Comparison of ENCODE assay signal across 9 cellular contexts in the genomic region with DNA sequence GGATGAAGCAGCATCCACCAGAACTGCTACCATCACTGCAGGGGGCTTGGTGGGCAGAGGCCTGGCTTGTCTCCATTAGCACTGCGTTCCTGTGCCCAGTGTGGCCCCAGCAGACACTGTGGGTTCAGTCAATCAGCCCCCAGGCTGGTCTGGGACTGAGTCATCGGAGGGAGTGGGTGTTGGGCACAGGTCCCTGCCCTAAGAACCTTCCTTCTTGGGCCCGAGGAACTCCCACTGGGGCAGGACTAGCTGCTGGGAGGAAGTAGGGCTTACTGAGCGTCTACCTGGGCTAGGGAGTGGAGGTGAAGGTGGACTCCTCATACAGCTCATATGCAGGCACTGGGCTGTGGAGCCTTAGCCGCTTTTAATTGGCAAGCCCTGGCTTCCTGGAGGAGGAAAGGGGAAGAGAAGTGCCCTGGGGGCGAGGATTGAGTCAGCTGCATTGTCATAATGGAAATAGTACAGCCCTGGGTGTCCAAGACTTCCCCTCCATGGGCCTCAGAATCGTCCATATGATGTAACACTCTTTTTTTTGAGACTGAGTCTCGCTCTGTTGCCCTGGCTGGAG. TPM values are rescaled to one million over a fixed set of nuclear protein-coding genes. Genes with fewer than 3 reads are reported as not detected.
DNase-seq lines count a peak whose midpoint lies in the region; ATAC-seq and FAIRE-seq lines count a peak whose summit lies in the region.
"Had no signal": no experiment of that assay in that cellular context is flagged by ENCODE, and none has a peak within 500 bp of the region (broad histone marks: within the 10 kb centered on the region; RNA-seq: fewer than 3 reads in every experiment).

No MANE protein-coding gene starts in this region.

- DNase-seq in A172 (ENCODE audit: low spot score) (peak; percentile 41), HTR-8/SVneo (ENCODE audit: insufficient read length, low spot score) (peak; percentile 72), foreskin melanocyte (peak; percentile 76), NCI-H2171 (lab: John Stamatoyannopoulos, UW) (no peak), SK-N-DZ (ENCODE audit: low spot score) (no peak)
- peak; percentile 32 to 37 for DNase-seq in activated CD4-positive, alpha-beta T cell treated with anti-CD3 and anti-CD28 coated beads, Interleukin-2, amount 50 U/mL, for 4 hours
- DNase-seq in stimulated activated naive CD8-positive, alpha-beta T cell treated with anti-CD3 and anti-CD28 coated beads, Interleukin-15, Interleukin-2, amounts not matched to agents 100 U/mL and 50 U/mL, for 24 hours = peak; percentile 72

- FAIRE-seq in HTR-8/SVneo (lab: Jason Lieb, UNC) = peak; percentile 73

- ATAC-seq in GM18868 (IDR thresholded peaks at IDR 0.05; ENCODE audit: unreplicated experiment) = peak; percentile 48
- peak; percentile 17 for ATAC-seq in stimulated activated naive CD8-positive, alpha-beta T cell treated with anti-CD3 and anti-CD28 coated beads, Interleukin-15, Interleukin-2, amounts not matched to agents 100 U/mL and 50 U/mL, for 24 hours

RNA-seq across cellular contexts. Expression of gene PPM1M, which starts 1.4 kb away (rescaled TPM):
- 15.6 and 19.5 TPM in 2 replicates for total RNA-seq in A172 (2014; rRNA removed; shearing (Covaris generic))
- polyA plus RNA-seq in SK-N-DZ (2014; cell fraction: cytosol; rRNA removed) = 6.0 and 7.8 TPM in 2 replicates
- polyA plus RNA-seq in SK-N-DZ (2014; cell fraction: nucleus; rRNA removed) = 32.4 and 32.8 TPM in 2 replicates

RNA-seq across cellular contexts. Expression of gene TWF2, which starts 5.2 kb away (rescaled TPM):
- total RNA-seq in A172 (2014; rRNA removed; shearing (Covaris generic)) = 93.0 and 94.6 TPM in 2 replicates
- polyA plus RNA-seq in SK-N-DZ (2014; cell fraction: cytosol; rRNA removed) = 60.0 and 63.4 TPM in 2 replicates
- polyA plus RNA-seq in SK-N-DZ (2014; cell fraction: nucleus; rRNA removed) = 36.8 and 37.7 TPM in 2 replicates

RNA-seq across cellular contexts. Expression of gene TLR9, which starts 18.7 kb away (rescaled TPM):
- total RNA-seq in A172 (2014; rRNA removed; shearing (Covaris generic)) = not detected in 2 replicates
- polyA plus RNA-seq in SK-N-DZ (2014; cell fraction: cytosol; rRNA removed) = not detected in 2 replicates
- polyA plus RNA-seq in SK-N-DZ (2014; cell fraction: nucleus; rRNA removed) = not detected in 2 replicates
- total RNA-seq: lung microvascular endothelial cell had no signal

RNA-seq across cellular contexts. Expression of gene WDR82, which starts 34.3 kb away (rescaled TPM):
- total RNA-seq in A172 (2014; rRNA removed; shearing (Covaris generic)) = 42.0 and 46.2 TPM in 2 replicates
- polyA plus RNA-seq in SK-N-DZ (2014; cell fraction: cytosol; rRNA removed) = 46.6 and 56.3 TPM in 2 replicates
- 12.7 and 13.4 TPM in 2 replicates for polyA plus RNA-seq in SK-N-DZ (2014; cell fraction: nucleus; rRNA removed)

RNA-seq across cellular contexts. Expression of gene GLYCTK, which starts 43.5 kb away (rescaled TPM):
- total RNA-seq in A172 (2014; rRNA removed; shearing (Covaris generic)) = 5.4 and 6.8 TPM in 2 replicates
- polyA plus RNA-seq in SK-N-DZ (2014; cell fraction: cytosol; rRNA removed) = 12.7 and 13.0 TPM in 2 replicates
- polyA plus RNA-seq in SK-N-DZ (2014; cell fraction: nucleus; rRNA removed) = 47.1 and 53.7 TPM in 2 replicates

Comparison
In these comparisons a context has a peak if more than half of its experiments do, and no peak if none do; other contexts are left out.
1. DNase-seq: peak in A172 (single experiment), HTR-8/SVneo (single experiment), activated CD4-positive, alpha-beta T cell treated with anti-CD3 and anti-CD28 coated beads, Interleukin-2, amount 50 U/mL, for 4 hours (2 of 2), foreskin melanocyte (single experiment) and stimulated activated naive CD8-positive, alpha-beta T cell treated with anti-CD3 and anti-CD28 coated beads, Interleukin-15, Interleukin-2, amounts not matched to agents 100 U/mL and 50 U/mL, for 24 hours (single experiment); none in NCI-H2171 (single experiment) and SK-N-DZ (single experiment).